Comparison of ENCODE assay signal across 9 cellular contexts in genomic region chr9:806285-807156, GRCh38. TPM values are rescaled to one million over a fixed set of nuclear protein-coding genes. Genes with fewer than 3 reads are reported as not detected.
DNase-seq lines count a peak whose midpoint lies in the region; ATAC-seq lines count a peak whose summit lies in the region.
"Had no signal": no experiment of that assay in that cellular context is flagged by ENCODE, and none has a peak within 500 bp of the region (broad histone marks: within the 10 kb centered on the region; RNA-seq: fewer than 3 reads in every experiment).

No MANE protein-coding gene starts in this region.

- H3K27ac Mint-ChIP-seq in activated CD4-positive, alpha-beta T cell treated with anti-CD3 and anti-CD28 coated beads, Interleukin-2, amount 10 ng/mL, durations not matched to agents 7 days and 5 days, result no peak overlapping the region
- H3K27ac Mint-ChIP-seq in stimulated activated effector memory CD8-positive, alpha-beta T cell treated with anti-CD3 and anti-CD28 coated beads, Interleukin-12 subunit alpha, Interleukin-12 subunit beta, amount 100 ng/mL, for 72 hours, result no peak overlapping the region
- H3K27ac Mint-ChIP-seq: activated naive CD8-positive, alpha-beta T cell had no signal

- peak; percentile 16 for ATAC-seq in stimulated activated effector memory CD8-positive, alpha-beta T cell treated with anti-CD3 and anti-CD28 coated beads, Interleukin-12 subunit alpha, Interleukin-12 subunit beta, amount 100 ng/mL, for 72 hours
- no peak for ATAC-seq in GM21737 (IDR thresholded peaks at IDR 0.05; ENCODE audit: unreplicated experiment)

- CTCF ChIA-PET in activated CD4-positive, alpha-beta T cell treated with anti-CD3 and anti-CD28 coated beads, Interleukin-2, amount 10 ng/mL, durations not matched to agents 7 days and 5 days (lab: Charles Lee), result interaction anchor here (0.6 to 0.8 kb wide), 2 partner anchors 67 to 381 kb away, joined by 3 to 4 read pairs; no protein-coding TSS in a partner anchor

- peaks cover 15% of the 10 kb centered on the region for H3K27me3 Mint-ChIP-seq in activated CD4-positive, alpha-beta T cell treated with anti-CD3 and anti-CD28 coated beads, Interleukin-2, amount 10 ng/mL, durations not matched to agents 7 days and 5 days

- H3K27me3 ChIP-seq in adipocyte (replicated peaks; ENCODE audit: control insufficient read depth, insufficient read depth, low read length), result peaks cover 6% of the 10 kb centered on the region

- peaks cover 7% of the 10 kb centered on the region for H3K4me1 ChIP-seq in adipocyte (ENCODE audit: control insufficient read depth, insufficient read depth, low read length)

- DNase-seq in activated CD4-positive, alpha-beta T cell treated with anti-CD3 and anti-CD28 coated beads, Interleukin-2, amount 10 ng/mL, durations not matched to agents 7 days and 5 days, result peak; percentile 20
- DNase-seq in activated CD4-positive, alpha-beta T cell treated with anti-CD3 and anti-CD28 coated beads for 1 hour, result no peak
- DNase-seq in M059J (ENCODE audit: low read depth), result peak; percentile 51
- peak; percentile 81 for DNase-seq in adipocyte (ENCODE audit: low read depth)
- peak; percentile 47 for DNase-seq in hepatic stellate cell (ENCODE audit: low spot score)
- DNase-seq in stimulated activated effector memory CD8-positive, alpha-beta T cell treated with anti-CD3 and anti-CD28 coated beads, Interleukin-12 subunit alpha, Interleukin-12 subunit beta, amount 100 ng/mL, for 72 hours (ENCODE audit: low spot score in 2 of 2), result no peak
- no peak for DNase-seq in stimulated activated CD4-positive, alpha-beta T cell treated with anti-CD3 and anti-CD28 coated beads, Interleukin-1b, Interleukin-23, amount 100 ng/mL, for 48 hours

- H3K36me3 ChIP-seq in adipocyte (ENCODE audit: control insufficient read depth, insufficient read depth, low read length, severe bottlenecking), result no peaks in the 10 kb centered on the region

- no peaks in the 10 kb centered on the region for H3K9me3 Mint-ChIP-seq in activated CD4-positive, alpha-beta T cell treated with anti-CD3 and anti-CD28 coated beads, Interleukin-2, amount 10 ng/mL, durations not matched to agents 7 days and 5 days
- no peaks in the 10 kb centered on the region for H3K9me3 Mint-ChIP-seq in stimulated activated effector memory CD8-positive, alpha-beta T cell treated with anti-CD3 and anti-CD28 coated beads, Interleukin-12 subunit alpha, Interleukin-12 subunit beta, amount 100 ng/mL, for 72 hours

- H3K36me3 Mint-ChIP-seq in activated CD4-positive, alpha-beta T cell treated with anti-CD3 and anti-CD28 coated beads, Interleukin-2, amount 10 ng/mL, durations not matched to agents 7 days and 5 days (ENCODE audit: low read depth), result no peaks in the 10 kb centered on the region
- H3K36me3 Mint-ChIP-seq in stimulated activated effector memory CD8-positive, alpha-beta T cell treated with anti-CD3 and anti-CD28 coated beads, Interleukin-12 subunit alpha, Interleukin-12 subunit beta, amount 100 ng/mL, for 72 hours, result no peaks in the 10 kb centered on the region
- H3K36me3 Mint-ChIP-seq: activated naive CD8-positive, alpha-beta T cell had no signal

- POLR2A ChIA-PET in activated CD4-positive, alpha-beta T cell treated with anti-CD3 and anti-CD28 coated beads, Interleukin-2, amount 10 ng/mL, durations not matched to agents 7 days and 5 days (lab: Charles Lee), result no interaction called here

- no peak overlapping the region for H3K4me3 Mint-ChIP-seq in activated CD4-positive, alpha-beta T cell treated with anti-CD3 and anti-CD28 coated beads, Interleukin-2, amount 10 ng/mL, durations not matched to agents 7 days and 5 days
- H3K4me3 Mint-ChIP-seq in stimulated activated effector memory CD8-positive, alpha-beta T cell treated with anti-CD3 and anti-CD28 coated beads, Interleukin-12 subunit alpha, Interleukin-12 subunit beta, amount 100 ng/mL, for 72 hours, result no peak overlapping the region
- H3K4me3 Mint-ChIP-seq: activated naive CD8-positive, alpha-beta T cell had no signal

- no peak overlapping the region for H3K9ac ChIP-seq in adipocyte (ENCODE audit: low read length)

- H3K4me3 ChIP-seq in adipocyte (ENCODE audit: low read length), result no peak overlapping the region

- no peaks in the 10 kb centered on the region for H3K9me3 ChIP-seq in adipocyte (ENCODE audit: control insufficient read depth, low read length)

- no peaks in the 10 kb centered on the region for H3K4me1 Mint-ChIP-seq in activated CD4-positive, alpha-beta T cell treated with anti-CD3 and anti-CD28 coated beads, Interleukin-2, amount 10 ng/mL, durations not matched to agents 7 days and 5 days
- no peaks in the 10 kb centered on the region for H3K4me1 Mint-ChIP-seq in stimulated activated effector memory CD8-positive, alpha-beta T cell treated with anti-CD3 and anti-CD28 coated beads, Interleukin-12 subunit alpha, Interleukin-12 subunit beta, amount 100 ng/mL, for 72 hours

RNA-seq across cellular contexts. Expression of gene DMRT1, which starts 35.0 kb away (rescaled TPM):
- total RNA-seq in activated CD4-positive, alpha-beta T cell treated with anti-CD3 and anti-CD28 coated beads, Interleukin-2, amount 10 ng/mL, durations not matched to agents 7 days and 5 days, result not detected
- 0.15 TPM in 1 of 2 replicates, not detected in the other for total RNA-seq in M059J (2014; rRNA removed; shearing (Covaris generic))

Comparison
In these comparisons a context has a peak if more than half of its experiments do, and no peak if none do; other contexts are left out.
1. DNase-seq: peak in activated CD4-positive, alpha-beta T cell treated with anti-CD3 and anti-CD28 coated beads, Interleukin-2, amount 10 ng/mL, durations not matched to agents 7 days and 5 days (single experiment), M059J (single experiment), adipocyte (single experiment) and hepatic stellate cell (single experiment); none in activated CD4-positive, alpha-beta T cell treated with anti-CD3 and anti-CD28 coated beads for 1 hour (single experiment), stimulated activated effector memory CD8-positive, alpha-beta T cell treated with anti-CD3 and anti-CD28 coated beads, Interleukin-12 subunit alpha, Interleukin-12 subunit beta, amount 100 ng/mL, for 72 hours (0 of 2) and stimulated activated CD4-positive, alpha-beta T cell treated with anti-CD3 and anti-CD28 coated beads, Interleukin-1b, Interleukin-23, amount 100 ng/mL, for 48 hours (single experiment).